ENCODE assay signal across 23 cellular contexts in genomic region chr1:188514917-188515316, GRCh38.
"Had no signal": no experiment of that assay in that cellular context is flagged by ENCODE, and none has a peak within 500 bp of the region (broad histone marks: within the 10 kb centered on the region; RNA-seq: fewer than 3 reads in every experiment).

No MANE protein-coding gene starts in this region.

- H3K36me3 ChIP-seq: adrenal gland, ascending aorta, lower lobe of right lung, stomach, suprapubic skin, tibial nerve had no signal

- H3K4me3 Mint-ChIP-seq: activated naive CD8-positive, alpha-beta T cell; activated T-cell treated with anti-CD3 and anti-CD28 coated beads, Interleukin-2, amount 50 U/mL, for 4 hours; immature natural killer cell; nephron progenitor cell; stimulated activated effector memory CD8-positive, alpha-beta T cell treated with anti-CD3 and anti-CD28 coated beads, Interleukin-12 subunit alpha, Interleukin-12 subunit beta, amount 100 ng/mL, for 72 hours had no signal

- H3K27ac ChIP-seq: adrenal gland, ascending aorta, foreskin keratinocyte, lower lobe of right lung, stomach, suprapubic skin, tibial nerve had no signal

- H3K9me3 ChIP-seq: adrenal gland, ascending aorta, lower lobe of right lung, mucosa of descending colon, suprapubic skin, tibial nerve had no signal

- H3K9me3 Mint-ChIP-seq: nephron progenitor cell had no signal

- H3K27me3 Mint-ChIP-seq: activated naive CD8-positive, alpha-beta T cell had no signal

- H3K4me1 Mint-ChIP-seq: immature natural killer cell; nephron progenitor cell; stimulated activated effector memory CD8-positive, alpha-beta T cell treated with anti-CD3 and anti-CD28 coated beads, Interleukin-12 subunit alpha, Interleukin-12 subunit beta, amount 100 ng/mL, for 72 hours had no signal

- H3K4me3 ChIP-seq: adrenal gland, ascending aorta, lower lobe of right lung, mucosa of descending colon, stomach, suprapubic skin, tibial nerve had no signal

- H3K27me3 ChIP-seq: adrenal gland, ascending aorta, foreskin keratinocyte, stomach, suprapubic skin, tibial nerve had no signal

- DNase-seq: activated CD8-positive, alpha-beta memory T cell treated with anti-CD3 and anti-CD28 coated beads, Interleukin-2, amount 50 U/mL, for 4 hours; activated naive CD4-positive, alpha-beta T cell; activated T-cell treated with anti-CD3 and anti-CD28 coated beads, Interleukin-2, amount 50 U/mL, for 4 hours; adrenal gland; central memory CD4-positive, alpha-beta T cell; dermis blood vessel endothelial cell; effector memory CD4-positive, alpha-beta T cell; foreskin keratinocyte; immature natural killer cell; lower lobe of right lung; mesendoderm; mucosa of descending colon; nephron progenitor cell; nucleus accumbens; small intestine; stimulated activated CD4-positive, alpha-beta T cell treated with anti-CD3 and anti-CD28 coated beads, Interleukin-2, amount 100 ng/mL, for 24 hours; stomach had no signal

- H3K4me1 ChIP-seq: adrenal gland, ascending aorta, foreskin keratinocyte, lower lobe of right lung, stomach, suprapubic skin, tibial nerve had no signal

- H3K27ac Mint-ChIP-seq: activated naive CD8-positive, alpha-beta T cell; activated T-helper 2 cell treated with anti-CD3 and anti-CD28 coated beads, Interferon-gamma antibody, Interleukin-2, Interleukin-4, amounts not matched to agents 10 μg/mL and 5 μg/mL and 100 μg/mL, durations not matched to agents 14 hours and 24 hours and 36 hours; immature natural killer cell; nephron progenitor cell; stimulated activated effector memory CD8-positive, alpha-beta T cell treated with anti-CD3 and anti-CD28 coated beads, Interleukin-12 subunit alpha, Interleukin-12 subunit beta, amount 100 ng/mL, for 72 hours had no signal

- H3K36me3 Mint-ChIP-seq: activated naive CD8-positive, alpha-beta T cell; immature natural killer cell; stimulated activated effector memory CD8-positive, alpha-beta T cell treated with anti-CD3 and anti-CD28 coated beads, Interleukin-12 subunit alpha, Interleukin-12 subunit beta, amount 100 ng/mL, for 72 hours had no signal
